In genomic region chr11:125263268-125263790, GRCh38 we compare ENCODE assay signal across 8 cellular contexts.
DNase-seq lines count a peak whose midpoint lies in the region; ATAC-seq and TF ChIP-seq lines count a peak whose summit lies in the region.

No MANE protein-coding gene starts in this region.

- TF ChIP-seq CTCF in gastroesophageal sphincter (IDR thresholded peaks at IDR 0.05) = no peak
- TF ChIP-seq CTCF in esophagus squamous epithelium (IDR thresholded peaks at IDR 0.05) = no peak

- H3K9me3 ChIP-seq in gastroesophageal sphincter (no peaks in the 10 kb centered on the region), neuron (ENCODE audit: low read length) (no peaks in the 10 kb centered on the region), esophagus squamous epithelium (no peaks in the 10 kb centered on the region)

- H3K27ac ChIP-seq in gastroesophageal sphincter = peak overlapping the region in 3 of 4 donors; percentile 20 to 59 (median 35)
- H3K27ac ChIP-seq in esophagus squamous epithelium = peak overlapping the region in 2 of 4 donors; percentile 44 to 58

- no peaks in the 10 kb centered on the region for H3K36me3 ChIP-seq in gastroesophageal sphincter
- H3K36me3 ChIP-seq in neuron (ENCODE audit: insufficient read depth, low read length) = no peaks in the 10 kb centered on the region
- H3K36me3 ChIP-seq in esophagus squamous epithelium = no peaks in the 10 kb centered on the region

- no peaks in the 10 kb centered on the region for H3K9me3 Mint-ChIP-seq in immature natural killer cell

- H3K27me3 ChIP-seq in gastroesophageal sphincter (no peaks in the 10 kb centered on the region), neuron (ENCODE audit: insufficient read depth, low read length) (no peaks in the 10 kb centered on the region), esophagus squamous epithelium (peaks cover 0 to 35% (median 0%) of the 10 kb centered on the region in 4 donors)

- no peak overlapping the region for H2AFZ ChIP-seq in neuron (ENCODE audit: low read depth, low read length)

- no peak for TF ChIP-seq EP300 in gastroesophageal sphincter (IDR thresholded peaks at IDR 0.05)

- H3K4me3 Mint-ChIP-seq in immature natural killer cell = no peak overlapping the region

- TF ChIP-seq POLR2A in gastroesophageal sphincter (IDR thresholded peaks at IDR 0.05) (no peak), esophagus squamous epithelium (IDR thresholded peaks at IDR 0.05) (no peak)

- peaks cover 3 to 19% (median 9%) of the 10 kb centered on the region in 3 donors for H3K27me3 Mint-ChIP-seq in immature natural killer cell (ENCODE audit: low read depth in 3 of 3)

- no peak overlapping the region for H3K27ac Mint-ChIP-seq in immature natural killer cell

- peak; percentile 68 for ATAC-seq in gastroesophageal sphincter
- no peak for ATAC-seq in HG03159 (IDR thresholded peaks at IDR 0.05; ENCODE audit: unreplicated experiment)

- H3K4me1 ChIP-seq in gastroesophageal sphincter (peaks cover 0 to 33% (median 10%) of the 10 kb centered on the region in 3 donors), neuron (ENCODE audit: insufficient read depth, low read length) (peaks cover 30% of the 10 kb centered on the region), esophagus squamous epithelium (peaks cover 7 to 22% (median 9%) of the 10 kb centered on the region in 3 donors)

- 0 to 17% methylated on average over 3 to 5 of the region's 29 CpGs for WGBS in gastroesophageal sphincter (ENCODE audit: low coverage in 1 of 2), 2 donors
- WGBS in esophagus squamous epithelium, 2 donors = 6 to 20% methylated on average over 1 to 19 of the region's 29 CpGs

- H3K36me3 Mint-ChIP-seq in immature natural killer cell = no peaks in the 10 kb centered on the region

- DNase-seq in Ammon's horn (ENCODE audit: low spot score) (peak; percentile 90), RPMI7951 (ENCODE audit: low read depth) (peak; percentile 100), esophagus squamous epithelium (lab: John Stamatoyannopoulos, UW) (no peak), immature natural killer cell (no peak), KBM-7 (no peak)

- no peaks in the 10 kb centered on the region for H3K4me1 Mint-ChIP-seq in immature natural killer cell

- H3K4me3 ChIP-seq in gastroesophageal sphincter (peak overlapping the region in 1 of 2 donors; percentile 26), neuron (ENCODE audit: low read length) (peak overlapping the region; percentile 3), esophagus squamous epithelium (peak overlapping the region in 1 of 4 donors; percentile 37)

- intact Hi-C loops in esophagus squamous epithelium (cut with DNase I) = no loop called here

- in situ Hi-C loops in KBM-7 (cut with MboI; ENCODE audit: low pct_unique_long_range_greater_than_20kb, low sequenced_read_pairs) = no loop called here

Comparison
In these comparisons a context has a peak if more than half of its experiments do, and no peak if none do; other contexts are left out.
1. DNase-seq: peak in Ammon's horn (single experiment) and RPMI7951 (single experiment); none in esophagus squamous epithelium (single experiment), immature natural killer cell (0 of 3) and KBM-7 (single experiment).